In the genomic region with DNA sequence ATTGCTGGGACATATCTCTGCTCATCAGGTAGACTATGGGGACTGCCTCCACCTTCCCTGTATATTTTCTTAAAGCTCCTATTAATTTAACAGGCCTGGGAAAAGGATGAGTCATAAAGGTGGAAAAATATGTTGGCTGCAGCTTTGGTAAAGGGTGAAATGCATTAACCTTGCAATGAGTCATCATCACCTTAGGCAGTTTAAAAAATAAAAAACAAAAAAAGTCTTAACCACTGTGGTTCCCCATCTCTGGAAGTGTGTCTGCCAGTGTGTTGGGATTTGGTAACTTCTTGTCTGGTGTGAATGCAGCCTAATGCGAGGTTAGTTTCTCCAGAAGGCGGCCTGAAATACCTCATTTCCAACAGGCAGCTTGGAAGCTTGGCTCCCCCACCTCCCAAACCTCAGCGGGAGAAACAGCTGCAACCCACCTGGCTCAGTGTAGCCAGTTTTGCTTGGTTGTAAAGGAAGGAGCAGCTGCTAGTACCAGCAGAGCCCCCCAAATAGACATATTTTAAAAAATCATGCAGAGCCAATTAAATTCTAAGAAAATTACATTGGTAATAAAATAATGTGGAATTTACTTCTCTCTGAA, we compare ENCODE assay signal across 1 cellular context.
A peak's percentile ranks its signal among the peaks of the same experiment; 100 is the strongest.
TF ChIP-seq lines count a peak whose summit lies in the region.

No MANE protein-coding gene starts in this region.

TF ChIP-seq in H1, 55 proteins besides CTCF, POLR2A, EP300 and RAD21:
- TF ChIP-seq CHD1 (IDR thresholded peaks at IDR 0.05; ENCODE audit: low read depth, low read length) (no peak), TCF12 (IDR thresholded peaks at IDR 0.05; ENCODE audit: low read depth, low read length) (peak; percentile 88; the same call in 1 of the 2 replicates), SP2 (IDR thresholded peaks at IDR 0.05; ENCODE audit: low read length) (no peak), EGR1 (IDR thresholded peaks at IDR 0.05; ENCODE audit: borderline replicate concordance, low read depth, low read length) (no peak), JUND (IDR thresholded peaks at IDR 0.05; ENCODE audit: low read length) (peak; percentile 30; the same call in 1 of the 2 replicates), SUZ12 (IDR thresholded peaks at IDR 0.05; ENCODE audit: low read length) (no peak)
